In the genomic region with DNA sequence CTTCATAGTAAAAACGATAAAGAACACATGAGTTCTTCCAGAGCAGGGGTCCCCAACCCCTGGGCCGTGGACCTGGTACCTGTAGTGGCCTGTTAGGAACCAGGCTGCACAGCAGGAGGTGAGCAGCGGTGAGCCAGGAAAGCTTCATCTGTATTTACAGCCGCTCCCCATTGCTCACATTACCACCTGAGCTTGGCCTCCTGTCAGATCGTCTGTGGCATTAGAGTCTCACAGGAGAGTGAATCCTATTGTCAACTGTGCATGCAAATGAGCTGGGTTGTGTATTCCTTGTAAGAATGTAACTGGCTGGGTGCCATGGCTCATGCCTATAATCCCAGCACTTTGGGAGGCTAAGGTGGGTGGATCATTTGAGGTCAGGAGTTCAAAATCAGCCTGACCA, we compare ENCODE assay signal across 18 cellular contexts.
"Had no signal": no experiment of that assay in that cellular context is flagged by ENCODE, and none has a peak within 500 bp of the region (broad histone marks: within the 10 kb centered on the region; RNA-seq: fewer than 3 reads in every experiment).

No MANE protein-coding gene starts in this region.

- H3K9me3 ChIP-seq: heart left ventricle, psoas muscle, right lobe of liver, tibial artery, upper lobe of left lung, uterus had no signal

- H3K4me3 ChIP-seq: dorsolateral prefrontal cortex, heart left ventricle, psoas muscle, right lobe of liver, tibial artery, upper lobe of left lung, uterus had no signal

- DNase-seq: dorsolateral prefrontal cortex; effector CD8-positive, alpha-beta T cell; heart left ventricle; hippocampal formation; kidney glomerular epithelial cell; naive thymus-derived CD4-positive, alpha-beta T cell; nephron progenitor cell; psoas muscle; retina; right lobe of liver; stimulated activated CD4-positive, alpha-beta T cell treated with anti-CD3 and anti-CD28 coated beads, Interleukin-4, amount 100 ng/mL, for 1 hour; stimulated activated CD8-positive, alpha-beta memory T cell treated with anti-CD3 and anti-CD28 coated beads, Interleukin-4, amount 100 ng/mL, for 48 hours; stimulated activated naive CD8-positive, alpha-beta T cell treated with anti-CD3 and anti-CD28 coated beads, Interleukin-15, Interleukin-2, amounts not matched to agents 100 U/mL and 50 U/mL, for 24 hours; tibial artery; upper lobe of left lung; uterus had no signal

- H3K27ac ChIP-seq: dorsolateral prefrontal cortex, heart left ventricle, psoas muscle, right lobe of liver, tibial artery, upper lobe of left lung, uterus had no signal

- H3K36me3 ChIP-seq: heart left ventricle, right lobe of liver, tibial artery, upper lobe of left lung, uterus had no signal

- H3K27me3 ChIP-seq: dorsolateral prefrontal cortex, heart left ventricle, right lobe of liver, tibial artery, upper lobe of left lung, uterus had no signal

- ATAC-seq: esophagus mucosa; heart left ventricle; naive thymus-derived CD4-positive, alpha-beta T cell; psoas muscle; right lobe of liver; stimulated activated effector memory CD8-positive, alpha-beta T cell treated with anti-CD3 and anti-CD28 coated beads, Interleukin-12 subunit alpha, Interleukin-12 subunit beta, amount 100 ng/mL, for 72 hours; stimulated activated naive CD8-positive, alpha-beta T cell treated with anti-CD3 and anti-CD28 coated beads, Interleukin-15, Interleukin-2, amounts not matched to agents 100 U/mL and 50 U/mL, for 24 hours had no signal

- H3K4me1 ChIP-seq: heart left ventricle, psoas muscle, right lobe of liver, tibial artery, upper lobe of left lung, uterus had no signal
